In the genomic region with DNA sequence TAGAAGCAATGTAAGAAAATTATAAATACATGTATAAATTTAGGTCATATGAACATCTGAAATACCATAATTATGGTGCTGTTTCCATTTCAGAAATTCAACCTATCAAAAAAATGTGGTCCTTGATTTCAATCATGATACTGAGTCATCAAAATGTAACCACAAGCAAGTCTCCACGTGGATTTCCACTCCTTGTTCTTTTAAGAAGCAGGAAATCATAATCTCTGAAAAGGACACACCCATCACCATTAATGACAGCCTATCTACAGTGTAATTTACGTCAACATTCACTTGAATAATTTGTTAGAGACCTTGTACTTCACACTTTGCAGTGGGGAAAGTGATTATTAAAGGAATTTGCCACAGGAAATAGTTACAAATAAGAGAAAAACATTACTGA, we compare ENCODE assay signal across 1 cellular context.
TF ChIP-seq lines count a peak whose summit lies in the region.

No MANE protein-coding gene starts in this region.

TF ChIP-seq in SK-N-SH treated with all-trans-retinoic acid at 6 μM for 48 hours, 23 proteins besides CTCF, POLR2A, EP300 and RAD21 (continued from another document):
- TF ChIP-seq, protein P1, sequence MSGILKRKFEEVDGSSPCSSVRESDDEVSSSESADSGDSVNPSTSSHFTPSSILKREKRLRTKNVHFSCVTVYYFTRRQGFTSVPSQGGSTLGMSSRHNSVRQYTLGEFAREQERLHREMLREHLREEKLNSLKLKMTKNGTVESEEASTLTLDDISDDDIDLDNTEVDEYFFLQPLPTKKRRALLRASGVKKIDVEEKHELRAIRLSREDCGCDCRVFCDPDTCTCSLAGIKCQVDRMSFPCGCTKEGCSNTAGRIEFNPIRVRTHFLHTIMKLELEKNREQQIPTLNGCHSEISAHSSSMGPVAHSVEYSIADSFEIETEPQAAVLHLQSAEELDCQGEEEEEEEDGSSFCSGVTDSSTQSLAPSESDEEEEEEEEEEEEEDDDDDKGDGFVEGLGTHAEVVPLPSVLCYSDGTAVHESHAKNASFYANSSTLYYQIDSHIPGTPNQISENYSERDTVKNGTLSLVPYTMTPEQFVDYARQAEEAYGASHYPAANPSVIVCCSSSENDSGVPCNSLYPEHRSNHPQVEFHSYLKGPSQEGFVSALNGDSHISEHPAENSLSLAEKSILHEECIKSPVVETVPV (CRISPR knock-in tag; IDR thresholded peaks at IDR 0.05) = no peak
- TF ChIP-seq ZFP3 (CRISPR knock-in tag; IDR thresholded peaks at IDR 0.05) (no peak), TCF4 (CRISPR knock-in tag; IDR thresholded peaks at IDR 0.05; ENCODE audit: borderline replicate concordance) (no peak), GLIS3 (CRISPR knock-in tag; IDR thresholded peaks at IDR 0.05) (no peak), OSR1 (CRISPR knock-in tag; IDR thresholded peaks at IDR 0.05) (no peak), ISL1 (CRISPR knock-in tag; IDR thresholded peaks at IDR 0.05) (no peak), ZNF8 (CRISPR knock-in tag; IDR thresholded peaks at IDR 0.05) (no peak)
